ENCODE assay signal across 33 cellular contexts in genomic region chr5:158857376-158857775, GRCh38.
DNase-seq lines count a peak whose midpoint lies in the region; ATAC-seq, FAIRE-seq and TF ChIP-seq lines count a peak whose summit lies in the region.
"Had no signal": no experiment of that assay in that cellular context is flagged by ENCODE, and none has a peak within 500 bp of the region (broad histone marks: within the 10 kb centered on the region; RNA-seq: fewer than 3 reads in every experiment).

No MANE protein-coding gene starts in this region.

- peaks cover 0 to 8% (median 0%) of the 10 kb centered on the region in 5 donors for H3K27me3 Mint-ChIP-seq in naive thymus-derived CD4-positive, alpha-beta T cell

- H3K27ac Mint-ChIP-seq in naive thymus-derived CD4-positive, alpha-beta T cell: peak overlapping the region in 7 of 9 donors; percentile 3 to 86 (median 34)
- H3K27ac Mint-ChIP-seq: nephron progenitor cell; stimulated activated effector memory CD8-positive, alpha-beta T cell treated with anti-CD3 and anti-CD28 coated beads, Interleukin-12 subunit alpha, Interleukin-12 subunit beta, amount 100 ng/mL, for 72 hours; T-helper 2 cell treated with Interferon-gamma antibody and Interleukin-4, amounts not matched to agents 5 μg/mL and 100 μg/mL, for 36 hours had no signal

- no peak for DNase-seq in A549 (ENCODE audit: low read depth in 1 of 2, low spot score in 1 of 2)
- DNase-seq in EH (ENCODE audit: low read depth): peak; percentile 15
- DNase-seq in ascending aorta (ENCODE audit: low spot score in 2 of 2): no peak
- DNase-seq in naive thymus-derived CD4-positive, alpha-beta T cell: no peak
- DNase-seq in D721Med (ENCODE audit: insufficient read length, low spot score): no peak
- no peak for DNase-seq in suprapubic skin (ENCODE audit: low spot score in 2 of 2)
- no peak for DNase-seq in GM03348 (ENCODE audit: low spot score)
- DNase-seq: activated CD4-positive, alpha-beta T cell treated with anti-CD3 and anti-CD28 coated beads, Interleukin-2, amount 50 U/mL, for 1 hour; activated naive CD4-positive, alpha-beta T cell treated with Interleukin-2 at 50 U/mL for 16 hours; activated T-cell treated with anti-CD3 and anti-CD28 coated beads, Interleukin-2, amount 50 U/mL, for 48 hours; amniotic stem cell; Caco-2; DND-41; effector CD4-positive, alpha-beta T cell; head of caudate nucleus; Kasumi-1; midbrain; MV-4-11; NCI-H1436 treated with DMSO at 0.1 percent for 48 hours; NCI-H2107; NCI-H446; right cardiac atrium; SK-N-SH; stimulated activated CD4-positive, alpha-beta T cell treated with anti-CD3 and anti-CD28 coated beads, Interleukin-4, amount 100 ng/mL, for 24 hours; thyroid gland had no signal

- no peak overlapping the region for H3K4me3 ChIP-seq in A549
- no peak overlapping the region for H3K4me3 ChIP-seq in ascending aorta
- no peak overlapping the region for H3K4me3 ChIP-seq in naive thymus-derived CD4-positive, alpha-beta T cell (ENCODE audit: low read length)
- H3K4me3 ChIP-seq in suprapubic skin: no peak overlapping the region
- H3K4me3 ChIP-seq: breast epithelium, thyroid gland had no signal

- TF ChIP-seq CTCF in A549 (IDR thresholded peaks at IDR 0.05) (no peak), ascending aorta (IDR thresholded peaks at IDR 0.05) (no peak), D721Med (IDR thresholded peaks at IDR 0.05; ENCODE audit: insufficient read depth, missing control alignments) (no peak), suprapubic skin (IDR thresholded peaks at IDR 0.05) (no peak)

- 86% methylated on average over 3 of the region's 3 CpGs for WGBS in A549 (ENCODE audit: missing lambda C conversion rate)
- 57% methylated on average over 3 of the region's 3 CpGs for WGBS in suprapubic skin

- H3K4me1 ChIP-seq in A549 (peaks cover 46% of the 10 kb centered on the region), ascending aorta (peaks cover 2 to 38% of the 10 kb centered on the region in 2 donors), suprapubic skin (no peaks in the 10 kb centered on the region)
- H3K4me1 ChIP-seq in naive thymus-derived CD4-positive, alpha-beta T cell (ENCODE audit: control insufficient read depth in 2 of 2, insufficient read depth in 2 of 2, low read length in 2 of 2): peaks cover 0 to 34% of the 10 kb centered on the region in 2 donors
- H3K4me1 ChIP-seq: breast epithelium, Caco-2, parathyroid adenoma had no signal

- no peak for TF ChIP-seq RAD21 in A549 (conservative IDR thresholded peaks at IDR 0.05 in 1 of 2, IDR thresholded peaks at IDR 0.05 in 1 of 2)

- H3K36me3 ChIP-seq in ascending aorta (no peaks in the 10 kb centered on the region), suprapubic skin (no peaks in the 10 kb centered on the region)
- H3K36me3 ChIP-seq in naive thymus-derived CD4-positive, alpha-beta T cell (ENCODE audit: control insufficient read depth in 2 of 3, insufficient read depth in 3 of 3, low read length in 3 of 3): no peaks in the 10 kb centered on the region
- H3K36me3 ChIP-seq: breast epithelium, thyroid gland had no signal

- intact Hi-C loops in ascending aorta (cut with DNase I): no loop called here
- intact Hi-C loops in naive thymus-derived CD4-positive, alpha-beta T cell (cut with micrococcal nuclease): loop anchor here in 1 of 2 donors (5.0 kb wide), 2 partner anchors 45 to 245 kb away; no protein-coding TSS in a partner anchor

- POLR2A ChIA-PET in A549 (lab: Yijun Ruan, JAX): no interaction called here
- POLR2A ChIA-PET in naive thymus-derived CD4-positive, alpha-beta T cell (lab: Charles Lee): interaction anchor here (0.6 kb wide), 1 partner anchor 100 kb away, joined by 5 read pairs; no protein-coding TSS in a partner anchor

- H3K4me1 Mint-ChIP-seq in naive thymus-derived CD4-positive, alpha-beta T cell: peaks cover 9 to 70% (median 44%) of the 10 kb centered on the region in 7 donors

- H3K27ac ChIP-seq in A549: peak overlapping the region in 1 of 2 experiments; percentile 81; a peak in 3 of 6 replicates
- H3K27ac ChIP-seq in ascending aorta: peak overlapping the region; percentile 26 to 38
- no peak overlapping the region for H3K27ac ChIP-seq in naive thymus-derived CD4-positive, alpha-beta T cell (ENCODE audit: low read depth, low read length)
- no peak overlapping the region for H3K27ac ChIP-seq in suprapubic skin
- H3K27ac ChIP-seq: parathyroid adenoma, thyroid gland had no signal

- H3K4me3 Mint-ChIP-seq in naive thymus-derived CD4-positive, alpha-beta T cell: peak overlapping the region in 8 of 10 donors; percentile 13 to 73 (median 52)
- H3K4me3 Mint-ChIP-seq: stimulated activated effector memory CD8-positive, alpha-beta T cell treated with anti-CD3 and anti-CD28 coated beads, Interleukin-12 subunit alpha, Interleukin-12 subunit beta, amount 100 ng/mL, for 72 hours; T-helper 2 cell treated with Interferon-gamma antibody and Interleukin-4, amounts not matched to agents 5 μg/mL and 100 μg/mL, for 36 hours had no signal

- peak; percentile 87 for FAIRE-seq in A549 (lab: Jason Lieb, UNC)
- no peak for FAIRE-seq in D721Med (lab: Jason Lieb, UNC)
- FAIRE-seq: A204.1, H54 had no signal

- TF ChIP-seq POLR2A in A549 (IDR thresholded peaks at IDR 0.05; ENCODE audit: low read length): no peak
- no peak for TF ChIP-seq POLR2A in suprapubic skin (IDR thresholded peaks at IDR 0.05)

- H3K9me3 ChIP-seq in A549 (no peaks in the 10 kb centered on the region), ascending aorta (no peaks in the 10 kb centered on the region), suprapubic skin (no peaks in the 10 kb centered on the region)
- no peaks in the 10 kb centered on the region for H3K9me3 ChIP-seq in naive thymus-derived CD4-positive, alpha-beta T cell (ENCODE audit: control insufficient read depth in 2 of 3, low read length in 3 of 3)
- H3K9me3 ChIP-seq: breast epithelium, Caco-2, SK-N-SH, thyroid gland had no signal

- peaks cover 0 to 1% (median 0%) of the 10 kb centered on the region in 5 donors for H3K36me3 Mint-ChIP-seq in naive thymus-derived CD4-positive, alpha-beta T cell
- H3K36me3 Mint-ChIP-seq: stimulated activated effector memory CD8-positive, alpha-beta T cell treated with anti-CD3 and anti-CD28 coated beads, Interleukin-12 subunit alpha, Interleukin-12 subunit beta, amount 100 ng/mL, for 72 hours had no signal

- H3K27me3 ChIP-seq in ascending aorta (no peaks in the 10 kb centered on the region), suprapubic skin (peaks cover 4% of the 10 kb centered on the region)
- H3K27me3 ChIP-seq in naive thymus-derived CD4-positive, alpha-beta T cell (ENCODE audit: control insufficient read depth in 2 of 2, insufficient read depth in 2 of 2, low read length in 2 of 2): no peaks in the 10 kb centered on the region
- H3K27me3 ChIP-seq: breast epithelium, thyroid gland had no signal

- CTCF ChIA-PET in A549 (lab: Yijun Ruan, JAX): no interaction called here
- CTCF ChIA-PET in naive thymus-derived CD4-positive, alpha-beta T cell (lab: Charles Lee): no interaction called here

- ATAC-seq in A549 (no peak), HG03025 (IDR thresholded peaks at IDR 0.05; ENCODE audit: low FRiP score, unreplicated experiment) (no peak)
- no peak for ATAC-seq in naive thymus-derived CD4-positive, alpha-beta T cell
- ATAC-seq: stimulated activated effector memory CD8-positive, alpha-beta T cell treated with anti-CD3 and anti-CD28 coated beads, Interleukin-12 subunit alpha, Interleukin-12 subunit beta, amount 100 ng/mL, for 72 hours had no signal

- TF ChIP-seq EP300 in A549 (IDR thresholded peaks at IDR 0.05): no peak
- no peak for TF ChIP-seq EP300 in suprapubic skin (IDR thresholded peaks at IDR 0.05)

- H3K9me3 Mint-ChIP-seq in naive thymus-derived CD4-positive, alpha-beta T cell: peaks cover 0 to 8% (median 0%) of the 10 kb centered on the region in 11 donors
- H3K9me3 Mint-ChIP-seq: nephron progenitor cell; stimulated activated effector memory CD8-positive, alpha-beta T cell treated with anti-CD3 and anti-CD28 coated beads, Interleukin-12 subunit alpha, Interleukin-12 subunit beta, amount 100 ng/mL, for 72 hours; T-helper 2 cell treated with Interferon-gamma antibody and Interleukin-4, amounts not matched to agents 5 μg/mL and 100 μg/mL, for 36 hours had no signal

- no peak overlapping the region for H3K4me2 ChIP-seq in A549
- H3K4me2 ChIP-seq: SK-N-SH had no signal

TF ChIP-seq in A549, 52 proteins besides CTCF, POLR2A, EP300 and RAD21:
- TF ChIP-seq, protein P1, sequence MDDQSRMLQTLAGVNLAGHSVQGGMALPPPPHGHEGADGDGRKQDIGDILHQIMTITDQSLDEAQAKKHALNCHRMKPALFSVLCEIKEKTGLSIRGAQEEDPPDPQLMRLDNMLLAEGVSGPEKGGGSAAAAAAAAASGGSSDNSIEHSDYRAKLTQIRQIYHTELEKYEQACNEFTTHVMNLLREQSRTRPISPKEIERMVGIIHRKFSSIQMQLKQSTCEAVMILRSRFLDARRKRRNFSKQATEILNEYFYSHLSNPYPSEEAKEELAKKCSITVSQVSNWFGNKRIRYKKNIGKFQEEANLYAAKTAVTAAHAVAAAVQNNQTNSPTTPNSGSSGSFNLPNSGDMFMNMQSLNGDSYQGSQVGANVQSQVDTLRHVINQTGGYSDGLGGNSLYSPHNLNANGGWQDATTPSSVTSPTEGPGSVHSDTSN (IDR thresholded peaks at IDR 0.05): no peak
TF ChIP-seq in A549: peak in this region for 0.

Comparison
In these comparisons a context has a peak if more than half of its experiments do, and no peak if none do; other contexts are left out.
1. H3K27ac ChIP-seq: peak in ascending aorta (2 of 2); none in naive thymus-derived CD4-positive, alpha-beta T cell (single experiment) and suprapubic skin (single experiment).